Comparison of ENCODE assay signal across 1 cellular context in genomic region chr3:32097768-32098167, GRCh38.
TF ChIP-seq lines count a peak whose summit lies in the region.

No MANE protein-coding gene starts in this region.

TF ChIP-seq in HepG2, 621 proteins besides CTCF, POLR2A, EP300 and RAD21 (continued from another document):
- TF ChIP-seq MNT (IDR thresholded peaks at IDR 0.05) (no peak), KDM3A (CRISPR knock-in tag; IDR thresholded peaks at IDR 0.05; ENCODE audit: low read depth) (no peak), PTBP1 (IDR thresholded peaks at IDR 0.05; ENCODE audit: low read depth, low read length, poor library complexity, severe bottlenecking) (no peak), NFE2L1 (CRISPR knock-in tag; IDR thresholded peaks at IDR 0.05; ENCODE audit: borderline replicate concordance) (no peak), RXRB (CRISPR knock-in tag; IDR thresholded peaks at IDR 0.05; ENCODE audit: borderline replicate concordance) (no peak), ZNF597 (CRISPR knock-in tag; IDR thresholded peaks at IDR 0.05) (no peak), UBTF (CRISPR knock-in tag; IDR thresholded peaks at IDR 0.05) (no peak)
